8 cellular contexts compared by ENCODE assay signal in genomic region chr7:102434039-102434481, GRCh38. TPM values are rescaled to one million over a fixed set of nuclear protein-coding genes. Genes with fewer than 3 reads are reported as not detected.
DNase-seq lines count a peak whose midpoint lies in the region; ATAC-seq and TF ChIP-seq lines count a peak whose summit lies in the region.

No MANE protein-coding gene starts in this region.

- no peaks in the 10 kb centered on the region for H3K27me3 ChIP-seq in HL-60 (ENCODE audit: insufficient read depth, poor library complexity, severe bottlenecking)

- DNase-seq in CD14-positive monocyte (ENCODE audit: low spot score) (no peak), HL-60 (ENCODE audit: low read depth in 1 of 2, low spot score in 1 of 2) (no peak), iris pigment epithelial cell (ENCODE audit: low read depth) (peak; percentile 55), HT-29 (ENCODE audit: low spot score) (no peak), nucleus accumbens (lab: John Stamatoyannopoulos, UW) (no peak)
- no peak for DNase-seq in activated naive CD8-positive, alpha-beta T cell treated with anti-CD3 and anti-CD28 coated beads, Interleukin-2, amount 50 U/mL, for 24 hours

- peak; percentile 22 for ATAC-seq in activated naive CD8-positive, alpha-beta T cell treated with anti-CD3 and anti-CD28 coated beads, Interleukin-2, amount 50 U/mL, for 24 hours
- ATAC-seq in GM21526 (IDR thresholded peaks at IDR 0.05; ENCODE audit: low FRiP score, unreplicated experiment) = no peak

- peak overlapping the region; percentile 45 to 90 (median 83) for H3K27ac Mint-ChIP-seq in CD14-positive monocyte
- H3K27ac Mint-ChIP-seq in activated naive CD8-positive, alpha-beta T cell treated with anti-CD3 and anti-CD28 coated beads, Interleukin-2, amount 50 U/mL, for 24 hours = peak overlapping the region; percentile 85

- peaks cover 11 to 24% of the 10 kb centered on the region in 2 donors for H3K36me3 Mint-ChIP-seq in CD14-positive monocyte
- peaks cover 8% of the 10 kb centered on the region for H3K36me3 Mint-ChIP-seq in activated naive CD8-positive, alpha-beta T cell treated with anti-CD3 and anti-CD28 coated beads, Interleukin-2, amount 50 U/mL, for 24 hours (ENCODE audit: low read depth)

- intact Hi-C loops in CD14-positive monocyte (cut with micrococcal nuclease) = loop anchor here in 1 of 2 donors (2.0 to 5.0 kb wide), 2 partner anchors 13 to 37 kb away; partner anchors contain the start of gene PRKRIP1

- TF ChIP-seq CTCF in CD14-positive monocyte (IDR thresholded peaks at IDR 0.05) (no peak), HL-60 (IDR thresholded peaks at IDR 0.05; ENCODE audit: insufficient read depth, low read length) (no peak)

- peaks cover 0 to 2% (median 1%) of the 10 kb centered on the region in 3 donors for H3K27me3 Mint-ChIP-seq in CD14-positive monocyte (ENCODE audit: low read depth in 3 of 3)
- H3K27me3 Mint-ChIP-seq in activated naive CD8-positive, alpha-beta T cell treated with anti-CD3 and anti-CD28 coated beads, Interleukin-2, amount 50 U/mL, for 24 hours = no peaks in the 10 kb centered on the region

- H3K4me3 Mint-ChIP-seq in CD14-positive monocyte = peak overlapping the region; percentile 83 to 92
- H3K4me3 Mint-ChIP-seq in activated naive CD8-positive, alpha-beta T cell treated with anti-CD3 and anti-CD28 coated beads, Interleukin-2, amount 50 U/mL, for 24 hours = peak overlapping the region; percentile 89

- peak overlapping the region; percentile 97 for H3K27ac ChIP-seq in HL-60 (replicated peaks)
- peak overlapping the region; percentile 36 for H3K27ac ChIP-seq in temporal lobe (ENCODE audit: low read depth, low read length)

- peaks cover 56% of the 10 kb centered on the region for H3K4me1 Mint-ChIP-seq in CD14-positive monocyte
- peaks cover 54% of the 10 kb centered on the region for H3K4me1 Mint-ChIP-seq in activated naive CD8-positive, alpha-beta T cell treated with anti-CD3 and anti-CD28 coated beads, Interleukin-2, amount 50 U/mL, for 24 hours

- H3K4me3 ChIP-seq in HL-60 (replicated peaks; ENCODE audit: insufficient read depth, low read length) = peak overlapping the region; percentile 88

- H3K9me3 Mint-ChIP-seq in CD14-positive monocyte = peaks cover 0 to 2% (median 0%) of the 10 kb centered on the region in 7 donors
- no peaks in the 10 kb centered on the region for H3K9me3 Mint-ChIP-seq in activated naive CD8-positive, alpha-beta T cell treated with anti-CD3 and anti-CD28 coated beads, Interleukin-2, amount 50 U/mL, for 24 hours

RNA-seq across cellular contexts. Expression of gene ORAI2, which starts 0.7 kb away (rescaled TPM):
- polyA plus RNA-seq in CD14-positive monocyte = 10 to 100 TPM; 38.2 to 50.0 TPM
- 23.6 TPM for total RNA-seq in temporal lobe
- total RNA-seq in HT-29 (2014; rRNA removed; shearing (Covaris generic)) = 37.4 and 39.8 TPM in 2 replicates

RNA-seq across cellular contexts. Expression of gene ALKBH4, which starts 30.6 kb away (rescaled TPM):
- polyA plus RNA-seq in CD14-positive monocyte = 10 to 100 TPM in 1 of 2 donors, 1 to 10 TPM in 1; 9.7 to 11.8 TPM
- total RNA-seq in temporal lobe = 11.3 TPM
- 31.5 and 36.5 TPM in 2 replicates for total RNA-seq in HT-29 (2014; rRNA removed; shearing (Covaris generic))

RNA-seq across cellular contexts. Expression of gene LRWD1, which starts 30.7 kb away (rescaled TPM):
- 1 to 10 TPM; 5.4 to 6.1 TPM for polyA plus RNA-seq in CD14-positive monocyte
- total RNA-seq in temporal lobe = 48.4 TPM
- total RNA-seq in HT-29 (2014; rRNA removed; shearing (Covaris generic)) = 73.6 and 81.2 TPM in 2 replicates

RNA-seq across cellular contexts. Expression of gene PRKRIP1, which starts 37.9 kb away (rescaled TPM):
- 1 to 10 TPM; 6.6 to 7.4 TPM for polyA plus RNA-seq in CD14-positive monocyte
- 19.2 TPM for total RNA-seq in temporal lobe
- 34.8 and 38.8 TPM in 2 replicates for total RNA-seq in HT-29 (2014; rRNA removed; shearing (Covaris generic))

RNA-seq across cellular contexts. Expression of gene POLR2J, which starts 44.7 kb away (rescaled TPM):
- 100 to 1,000 TPM in 1 of 2 donors, 10 to 100 TPM in 1; 65.7 to 104 TPM for polyA plus RNA-seq in CD14-positive monocyte
- 7.9 TPM for total RNA-seq in temporal lobe
- total RNA-seq in HT-29 (2014; rRNA removed; shearing (Covaris generic)) = 96.9 and 101 TPM in 2 replicates
